ENCODE assay signal across 9 cellular contexts in the genomic region with DNA sequence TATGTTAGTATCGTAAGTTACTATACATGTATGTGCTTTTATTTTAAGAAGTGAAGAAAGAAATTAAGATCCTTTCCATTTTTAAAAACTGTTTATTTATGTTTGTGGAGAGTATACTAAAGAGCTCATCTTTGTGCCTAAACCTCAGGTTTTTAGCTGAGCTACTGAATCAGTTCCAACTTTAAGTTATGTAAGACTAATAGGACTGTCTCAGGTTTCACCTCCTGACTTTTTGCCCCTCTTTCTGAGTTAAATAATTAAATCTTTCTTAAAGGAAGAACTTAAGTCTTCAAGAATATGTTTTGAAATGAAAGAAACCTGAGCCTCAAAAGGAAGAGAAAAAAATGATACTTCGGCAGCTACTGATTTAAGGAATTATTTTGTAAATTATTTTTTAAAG. TPM values are rescaled to one million over a fixed set of nuclear protein-coding genes. Genes with fewer than 3 reads are reported as not detected.
DNase-seq lines count a peak whose midpoint lies in the region; ATAC-seq and TF ChIP-seq lines count a peak whose summit lies in the region.
"Had no signal": no experiment of that assay in that cellular context is flagged by ENCODE, and none has a peak within 500 bp of the region (broad histone marks: within the 10 kb centered on the region; RNA-seq: fewer than 3 reads in every experiment).

No MANE protein-coding gene starts in this region.

- no peak for ATAC-seq in HG03045 (IDR thresholded peaks at IDR 0.05; ENCODE audit: unreplicated experiment)
- no peak for ATAC-seq in left lobe of liver

- H3K9me3 Mint-ChIP-seq in progenitor cell of endocrine pancreas (ENCODE audit: low read depth): no peaks in the 10 kb centered on the region

- WGBS in esophagus squamous epithelium, 2 donors: 30 to 48% methylated on average over 2 of the region's 2 CpGs

- no peaks in the 10 kb centered on the region for H3K9me3 ChIP-seq in esophagus squamous epithelium

- peak overlapping the region in 1 of 4 donors; percentile 98 for H3K27ac ChIP-seq in esophagus squamous epithelium

- H3K27ac Mint-ChIP-seq in progenitor cell of endocrine pancreas: no peak overlapping the region

- H3K27me3 ChIP-seq in esophagus squamous epithelium: no peaks in the 10 kb centered on the region

- DNase-seq in GM12865 (ENCODE audit: low read depth) (no peak), RKO (ENCODE audit: low spot score) (peak; percentile 58), esophagus squamous epithelium (lab: John Stamatoyannopoulos, UW) (no peak), progenitor cell of endocrine pancreas (ENCODE audit: low spot score, unreplicated experiment) (no peak), NCI-H146 (lab: John Stamatoyannopoulos, UW) (no peak), NCI-H1092 (lab: John Stamatoyannopoulos, UW) (no peak), left lobe of liver (ENCODE audit: low spot score) (no peak)
- DNase-seq: activated effector memory CD4-positive, alpha-beta T cell treated with anti-CD3 and anti-CD28 coated beads, Interleukin-2, amount 50 U/mL, for 16 hours had no signal

- intact Hi-C loops in esophagus squamous epithelium (cut with DNase I): loop anchor here (5.0 kb wide), 1 partner anchor 161 kb away; a partner anchor contains a TSS

- H3K4me1 ChIP-seq in esophagus squamous epithelium: peaks cover 0 to 86% (median 34%) of the 10 kb centered on the region in 3 donors

- H3K4me3 Mint-ChIP-seq in progenitor cell of endocrine pancreas (ENCODE audit: low read depth): peak overlapping the region; percentile 94

- H3K4me3 ChIP-seq in GM12865 (ENCODE audit: low read depth, low read length): peak overlapping the region; percentile 86
- H3K4me3 ChIP-seq in esophagus squamous epithelium: peak overlapping the region in 3 of 4 donors; percentile 90 to 98 (median 98)

- TF ChIP-seq CTCF in GM12865 (IDR thresholded peaks at IDR 0.05; ENCODE audit: insufficient read depth, low read depth, low read length, missing control alignments) (no peak), esophagus squamous epithelium (IDR thresholded peaks at IDR 0.05) (no peak), progenitor cell of endocrine pancreas (IDR thresholded peaks at IDR 0.05; ENCODE audit: unreplicated experiment) (no peak)

- peaks cover 24% of the 10 kb centered on the region for H3K4me1 Mint-ChIP-seq in progenitor cell of endocrine pancreas (ENCODE audit: low read depth)

- H3K27me3 Mint-ChIP-seq in progenitor cell of endocrine pancreas: no peaks in the 10 kb centered on the region

- no peak for TF ChIP-seq POLR2A in esophagus squamous epithelium (IDR thresholded peaks at IDR 0.05)

- peaks cover 9% of the 10 kb centered on the region for H3K36me3 Mint-ChIP-seq in progenitor cell of endocrine pancreas (ENCODE audit: insufficient read depth)

- peaks cover 0 to 22% (median 0%) of the 10 kb centered on the region in 3 donors for H3K36me3 ChIP-seq in esophagus squamous epithelium

RNA-seq across cellular contexts. Expression of a gene that starts 2.6 kb away (rescaled TPM):
- total RNA-seq in esophagus squamous epithelium (100 to 1,000 TPM in 1 of 4 donors, 10 to 100 TPM in 3; 46.9 to 162 (median 67.9) TPM), progenitor cell of endocrine pancreas (64.7 and 65.8 TPM in 2 replicates), left lobe of liver (29.2 TPM)
